In genomic region chr4:28792917-28793597, GRCh38 we compare ENCODE assay signal across 19 cellular contexts.
A peak's percentile ranks its signal among the peaks of the same experiment; 100 is the strongest.
DNase-seq lines count a peak whose midpoint lies in the region; ATAC-seq, FAIRE-seq and TF ChIP-seq lines count a peak whose summit lies in the region.
"Had no signal": no experiment of that assay in that cellular context is flagged by ENCODE, and none has a peak within 500 bp of the region (broad histone marks: within the 10 kb centered on the region; RNA-seq: fewer than 3 reads in every experiment).

No MANE protein-coding gene starts in this region.

- TF ChIP-seq POLR2A in heart left ventricle (IDR thresholded peaks at IDR 0.05), result no peak

- H2AFZ ChIP-seq in H9 (ENCODE audit: low read length), result no peak overlapping the region

- H2BK15ac ChIP-seq in H9 (ENCODE audit: low read depth, low read length), result no peak overlapping the region

- H3K23ac ChIP-seq in H9 (ENCODE audit: insufficient read length, low read depth, low read length), result no peak overlapping the region

- H3K27me3 Mint-ChIP-seq in CD8-positive, alpha-beta T cell (ENCODE audit: low read depth), result no peaks in the 10 kb centered on the region
- no peaks in the 10 kb centered on the region for H3K27me3 Mint-ChIP-seq in H9 (ENCODE audit: low read depth)
- H3K27me3 Mint-ChIP-seq: CD4-positive, alpha-beta memory T cell had no signal

- H3K4ac ChIP-seq in H9 (ENCODE audit: low read depth, low read length), result no peak overlapping the region

- no peak overlapping the region for H2BK120ac ChIP-seq in H9 (ENCODE audit: low read depth, low read length, poor library complexity, severe bottlenecking)

- no peak overlapping the region for H2AK5ac ChIP-seq in H9 (ENCODE audit: insufficient read length, low read length)

- no peak overlapping the region for H4K5ac ChIP-seq in H9 (ENCODE audit: insufficient read length, low read depth, low read length)

- CTCF ChIA-PET in CD8-positive, alpha-beta T cell (lab: Charles Lee), result no interaction called here

- no peak overlapping the region for H4K91ac ChIP-seq in H9 (ENCODE audit: insufficient read length, low read depth, low read length)

- no peak overlapping the region for H2BK12ac ChIP-seq in H9 (ENCODE audit: insufficient read length, low read depth, low read length)

- TF ChIP-seq CTCF in D721Med (IDR thresholded peaks at IDR 0.05; ENCODE audit: insufficient read depth, missing control alignments) (no peak), heart left ventricle (IDR thresholded peaks at IDR 0.05) (no peak), left ventricle myocardium inferior (IDR thresholded peaks at IDR 0.05; ENCODE audit: borderline replicate concordance) (no peak), H9 (conservative IDR thresholded peaks at IDR 0.05) (no peak)
- no peak for TF ChIP-seq CTCF in CD8-positive, alpha-beta T cell (IDR thresholded peaks at IDR 0.05)

- H2BK5ac ChIP-seq in H9 (ENCODE audit: insufficient read length, low read length), result no peak overlapping the region

- no peaks in the 10 kb centered on the region for H3K36me3 Mint-ChIP-seq in CD8-positive, alpha-beta T cell
- no peaks in the 10 kb centered on the region; a peak in 1 of 7 replicates for H3K36me3 Mint-ChIP-seq in H9 (ENCODE audit: insufficient read depth in 1 of 3, low read depth in 3 of 3)
- H3K36me3 Mint-ChIP-seq: CD4-positive, alpha-beta memory T cell had no signal

- H3K79me2 ChIP-seq in H9 (ENCODE audit: insufficient read depth, low read length), result no peaks in the 10 kb centered on the region; the same call in 1 of the 2 replicates

- WGBS in heart left ventricle, 4 donors, result 32 to 53% (median 40%) methylated on average over 4 of the region's 4 CpGs
- WGBS in H9 (ENCODE audit: extremely low coverage, insufficient read length, low lambda C conversion rate), result no CpG with 5 or more reads among the region's 4 CpGs

- no peaks in the 10 kb centered on the region for H3K23me2 ChIP-seq in H9 (ENCODE audit: insufficient read length, low read depth, low read length, poor library complexity, severe bottlenecking)

- H3K27me3 ChIP-seq in heart left ventricle (no peaks in the 10 kb centered on the region), left ventricle myocardium inferior (ENCODE audit: low read depth) (no peaks in the 10 kb centered on the region), H9 (ENCODE audit: insufficient read depth, low read length) (no peaks in the 10 kb centered on the region)
- no peaks in the 10 kb centered on the region for H3K27me3 ChIP-seq in CD8-positive, alpha-beta T cell (ENCODE audit: insufficient read depth, low read length)

- no peak overlapping the region for H3K56ac ChIP-seq in H9 (ENCODE audit: insufficient read length, low read depth, low read length)

- H4K20me1 ChIP-seq in H9 (ENCODE audit: control insufficient read depth, insufficient read depth, insufficient read length), result no peaks in the 10 kb centered on the region

- no peaks in the 10 kb centered on the region for H3K36me3 ChIP-seq in heart left ventricle
- H3K36me3 ChIP-seq in left ventricle myocardium inferior, result no peaks in the 10 kb centered on the region
- H3K36me3 ChIP-seq in CD8-positive, alpha-beta T cell (ENCODE audit: insufficient read depth, low read length), result no peaks in the 10 kb centered on the region

- H3K9me3 ChIP-seq in heart left ventricle (peaks cover 0 to 8% (median 0%) of the 10 kb centered on the region in 12 donors), left ventricle myocardium inferior (replicated peaks) (peaks cover 6% of the 10 kb centered on the region), H9 (ENCODE audit: control insufficient read depth, low read depth, low read length) (no peaks in the 10 kb centered on the region)
- no peaks in the 10 kb centered on the region for H3K9me3 ChIP-seq in CD8-positive, alpha-beta T cell (ENCODE audit: low read length)
- H3K9me3 ChIP-seq: Caco-2 had no signal

- H2BK20ac ChIP-seq in H9 (ENCODE audit: low read depth, low read length, poor library complexity, severe bottlenecking), result no peak overlapping the region

- FAIRE-seq in D721Med (lab: Jason Lieb, UNC), result peak; percentile 93
- FAIRE-seq: GM12891, GM18507, H54 had no signal

- no peak overlapping the region for H3K9ac ChIP-seq in H9 (ENCODE audit: extremely low read depth, insufficient read length, low read length)

- H3K4me3 ChIP-seq in heart left ventricle, result no peak overlapping the region
- no peak overlapping the region for H3K4me3 ChIP-seq in left ventricle myocardium inferior
- no peak overlapping the region for H3K4me3 ChIP-seq in CD8-positive, alpha-beta T cell (ENCODE audit: low read depth, low read length)

- no peak overlapping the region for H3T11ph ChIP-seq in H9 (ENCODE audit: low read length)

- POLR2A ChIA-PET in CD8-positive, alpha-beta T cell (lab: Charles Lee), result no interaction called here

- intact Hi-C loops in heart left ventricle (cut with DNase I) (no loop called here), left ventricle myocardium inferior (cut with micrococcal nuclease) (no loop called here)
- intact Hi-C loops in CD8-positive, alpha-beta T cell (cut with DNase I, micrococcal nuclease), result no loop called here

- ATAC-seq in heart left ventricle (peak; percentile 98 to 99 (median 98)), HG02981 (IDR thresholded peaks at IDR 0.05; ENCODE audit: unreplicated experiment) (no peak), HG03097 (IDR thresholded peaks at IDR 0.05; ENCODE audit: low FRiP score, unreplicated experiment) (no peak)
- ATAC-seq in CD8-positive, alpha-beta T cell, result no peak

- H3K18ac ChIP-seq in H9 (ENCODE audit: insufficient read length, low read depth, low read length), result no peak overlapping the region

- H3K4me3 Mint-ChIP-seq in CD8-positive, alpha-beta T cell, result no peak overlapping the region
- no peak overlapping the region for H3K4me3 Mint-ChIP-seq in H9
- H3K4me3 Mint-ChIP-seq: CD4-positive, alpha-beta memory T cell had no signal

- H3K79me1 ChIP-seq in H9 (ENCODE audit: insufficient read depth, low read depth, low read length, poor library complexity, severe bottlenecking), result no peaks in the 10 kb centered on the region

- no peak overlapping the region for H3K4me2 ChIP-seq in H9 (ENCODE audit: insufficient read depth, insufficient read length, low read length)

- no peaks in the 10 kb centered on the region for H3K4me1 Mint-ChIP-seq in CD8-positive, alpha-beta T cell (ENCODE audit: low read depth)
- H3K4me1 Mint-ChIP-seq in H9, result no peaks in the 10 kb centered on the region
- H3K4me1 Mint-ChIP-seq: CD4-positive, alpha-beta memory T cell had no signal

- H3K4me1 ChIP-seq in heart left ventricle, result peaks cover 0 to 12% (median 0%) of the 10 kb centered on the region in 12 donors
- peaks cover 15% of the 10 kb centered on the region for H3K4me1 ChIP-seq in left ventricle myocardium inferior
- no peaks in the 10 kb centered on the region for H3K4me1 ChIP-seq in CD8-positive, alpha-beta T cell (ENCODE audit: insufficient read depth, low read length)
- H3K4me1 ChIP-seq in H9 (ENCODE audit: insufficient read depth, low read length), result no peaks in the 10 kb centered on the region
- H3K4me1 ChIP-seq: Caco-2 had no signal

- H3K14ac ChIP-seq in H9 (ENCODE audit: insufficient read depth, low read length), result no peak overlapping the region

- no peak overlapping the region for H3K27ac Mint-ChIP-seq in CD8-positive, alpha-beta T cell
- no peak overlapping the region for H3K27ac Mint-ChIP-seq in H9

- peaks cover 15% of the 10 kb centered on the region for H3K9me3 Mint-ChIP-seq in CD8-positive, alpha-beta T cell
- no peaks in the 10 kb centered on the region; a peak in 1 of 5 replicates for H3K9me3 Mint-ChIP-seq in H9

- no peak overlapping the region for H4K8ac ChIP-seq in H9 (replicated peaks; ENCODE audit: insufficient read length, low read depth, low read length)

- DNase-seq in D341Med (ENCODE audit: low spot score), result peak; percentile 27
- peak; percentile 14 for DNase-seq in D721Med (ENCODE audit: insufficient read length, low spot score)
- peak in 4 of 5 donors; percentile 71 to 76 (median 72) for DNase-seq in heart left ventricle
- DNase-seq in left ventricle myocardium inferior, result peak; percentile 48
- DNase-seq in CD8-positive, alpha-beta T cell, result no peak
- DNase-seq in H9, result no peak
- DNase-seq: C1 segment of cervical spinal cord; Caco-2; CD4-positive, alpha-beta memory T cell; DMS53; DMS79 treated with DMSO at 0.1 percent for 48 hours; GF-D8; GOT3; HCEC 1CT had no signal

- H3K27ac ChIP-seq in heart left ventricle, result peak overlapping the region in 11 of 12 donors; percentile 21 to 89 (median 70)
- peak overlapping the region; percentile 80 for H3K27ac ChIP-seq in left ventricle myocardium inferior (replicated peaks)
- H3K27ac ChIP-seq in CD8-positive, alpha-beta T cell (ENCODE audit: low read depth, low read length), result no peak overlapping the region
- no peak overlapping the region for H3K27ac ChIP-seq in H9 (ENCODE audit: insufficient read length, low read depth, low read length)

Comparison
In these comparisons a context has a peak if more than half of its experiments do, and no peak if none do; other contexts are left out.
1. DNase-seq: peak in D341Med (single experiment), D721Med (single experiment), heart left ventricle (4 of 5) and left ventricle myocardium inferior (single experiment); none in CD8-positive, alpha-beta T cell (0 of 7) and H9 (single experiment).
2. ATAC-seq: peak in heart left ventricle (4 of 4); none in CD8-positive, alpha-beta T cell (single experiment), HG02981 (single experiment) and HG03097 (single experiment).
3. H3K27ac ChIP-seq: peak in heart left ventricle (11 of 12) and left ventricle myocardium inferior (single experiment); none in CD8-positive, alpha-beta T cell (single experiment) and H9 (single experiment).